ENCODE assay signal across 3 cellular contexts in the genomic region with DNA sequence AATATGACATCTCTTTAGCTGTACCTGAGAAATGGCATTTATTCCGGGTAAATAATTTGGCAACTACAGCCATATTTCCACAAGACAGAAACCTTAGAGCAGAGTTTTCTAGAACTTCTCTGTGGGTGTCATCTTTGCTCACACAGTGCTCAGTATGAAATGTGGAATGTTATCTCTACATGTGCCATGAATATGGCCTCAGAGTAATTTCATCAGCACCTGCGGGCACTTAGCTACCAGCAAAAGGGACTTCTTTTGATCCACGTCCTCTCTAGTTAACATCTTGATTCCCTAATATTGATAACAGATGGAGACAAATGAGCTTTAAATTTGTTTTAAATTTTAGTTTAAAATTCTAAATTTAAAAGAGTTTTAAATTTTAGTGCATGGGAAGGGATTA. TPM values are rescaled to one million over a fixed set of nuclear protein-coding genes. Genes with fewer than 3 reads are reported as not detected.
"Had no signal": no experiment of that assay in that cellular context is flagged by ENCODE, and none has a peak within 500 bp of the region (broad histone marks: within the 10 kb centered on the region; RNA-seq: fewer than 3 reads in every experiment).

No MANE protein-coding gene starts in this region.

- DNase-seq: GDM1, GF-D8 had no signal

- H3K4me3 ChIP-seq: GM12878 had no signal

RNA-seq across cellular contexts. Expression of a gene that starts 25.9 kb away (rescaled TPM):
- polyA plus RNA-seq: GM12878 had no signal
